In the genomic region with DNA sequence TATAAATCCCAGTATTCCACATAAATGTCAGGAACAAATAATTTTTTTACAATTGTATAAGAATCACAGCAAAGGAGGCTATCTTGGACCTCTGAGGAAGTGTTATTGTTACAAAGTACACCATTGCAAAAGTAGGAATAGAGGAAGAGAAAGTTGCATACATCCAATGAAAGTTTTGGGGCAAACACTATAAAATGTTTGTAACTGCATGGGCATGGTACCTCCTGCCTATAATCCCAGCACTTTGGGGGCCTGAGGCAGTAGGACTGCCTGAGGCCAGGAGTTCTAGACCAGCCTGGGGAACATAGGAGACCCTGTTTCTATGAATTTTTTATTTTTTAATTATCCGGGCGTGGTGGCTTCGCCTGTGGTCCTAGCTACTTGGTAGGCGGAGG, we compare ENCODE assay signal across 8 cellular contexts. TPM values are rescaled to one million over a fixed set of nuclear protein-coding genes. Genes with fewer than 3 reads are reported as not detected.
DNase-seq lines count a peak whose midpoint lies in the region; ATAC-seq and TF ChIP-seq lines count a peak whose summit lies in the region.

No MANE protein-coding gene starts in this region.

- no peaks in the 10 kb centered on the region for H3K27me3 Mint-ChIP-seq in Caco-2 (ENCODE audit: insufficient read depth, unreplicated experiment)
- no peaks in the 10 kb centered on the region for H3K27me3 Mint-ChIP-seq in dendritic cell treated with granulocyte-macrophage colony-stimulating factor and Interleukin-4, amounts not matched to agents 40 ng/mL and 50 ng/mL, for 4 days

- no peaks in the 10 kb centered on the region for H3K9me3 Mint-ChIP-seq in Caco-2 (ENCODE audit: unreplicated experiment)
- H3K9me3 Mint-ChIP-seq in dendritic cell treated with granulocyte-macrophage colony-stimulating factor and Interleukin-4, amounts not matched to agents 40 ng/mL and 50 ng/mL, for 4 days = no peaks in the 10 kb centered on the region

- H3K36me3 ChIP-seq in Caco-2 (ENCODE audit: control insufficient read depth, insufficient read depth, low read length) (no peaks in the 10 kb centered on the region), neutrophil (no peaks in the 10 kb centered on the region)

- H3K4me3 Mint-ChIP-seq in Caco-2 (ENCODE audit: unreplicated experiment) = peak overlapping the region; percentile 91
- peak overlapping the region; percentile 77 for H3K4me3 Mint-ChIP-seq in dendritic cell treated with granulocyte-macrophage colony-stimulating factor and Interleukin-4, amounts not matched to agents 40 ng/mL and 50 ng/mL, for 4 days

- peak overlapping the region; percentile 86 for H3K27ac Mint-ChIP-seq in Caco-2 (ENCODE audit: unreplicated experiment)
- H3K27ac Mint-ChIP-seq in dendritic cell treated with granulocyte-macrophage colony-stimulating factor and Interleukin-4, amounts not matched to agents 40 ng/mL and 50 ng/mL, for 4 days = peak overlapping the region; percentile 92

- H3K27ac ChIP-seq in neutrophil = peak overlapping the region; percentile 99

- CTCF ChIA-PET in Caco-2 (lab: Charles Lee) = no interaction called here

- H3K36me3 Mint-ChIP-seq in Caco-2 (ENCODE audit: insufficient read depth, unreplicated experiment) = peaks cover 31% of the 10 kb centered on the region
- peaks cover 25% of the 10 kb centered on the region for H3K36me3 Mint-ChIP-seq in dendritic cell treated with granulocyte-macrophage colony-stimulating factor and Interleukin-4, amounts not matched to agents 40 ng/mL and 50 ng/mL, for 4 days (ENCODE audit: low read depth)

- no peaks in the 10 kb centered on the region for H3K27me3 ChIP-seq in Caco-2 (replicated peaks; ENCODE audit: control insufficient read depth, insufficient read depth, low read length)
- H3K27me3 ChIP-seq in neutrophil = no peaks in the 10 kb centered on the region

- TF ChIP-seq CTCF in Caco-2 (IDR thresholded peaks at IDR 0.05; ENCODE audit: insufficient read depth in 1 of 2, low read depth in 1 of 2, low read length in 1 of 2, severe bottlenecking in 1 of 2, unreplicated experiment in 1 of 2) (no peak), neutrophil (IDR thresholded peaks at IDR 0.05) (no peak)

- intact Hi-C loops in Caco-2 (cut with micrococcal nuclease; ENCODE audit: unreplicated experiment) = loop anchor here (1.0 to 2.0 kb wide), 2 partner anchors 27 to 52 kb away; partner anchors contain the start of genes DPY30 and SPAST
- intact Hi-C loops in dendritic cell treated with granulocyte-macrophage colony-stimulating factor and Interleukin-4, amounts not matched to agents 40 ng/mL and 50 ng/mL, for 4 days (cut with micrococcal nuclease) = loop anchor here (2.0 kb wide), 1 partner anchor 51 kb away; the partner anchor contains the start of gene SPAST

- peaks cover 18% of the 10 kb centered on the region for H3K4me1 Mint-ChIP-seq in Caco-2 (ENCODE audit: low read depth, unreplicated experiment)
- H3K4me1 Mint-ChIP-seq in dendritic cell treated with granulocyte-macrophage colony-stimulating factor and Interleukin-4, amounts not matched to agents 40 ng/mL and 50 ng/mL, for 4 days (ENCODE audit: low read depth) = peaks cover 28% of the 10 kb centered on the region

- H3K4me1 ChIP-seq in Caco-2 (peaks cover 24% of the 10 kb centered on the region), neutrophil (ENCODE audit: control insufficient read depth in 1 of 2, insufficient read depth in 1 of 2, low read depth in 1 of 2, low read length in 1 of 2) (peaks cover 44 to 48% of the 10 kb centered on the region in 2 experiments)

- no peaks in the 10 kb centered on the region for H3K9me3 ChIP-seq in Caco-2
- H3K9me3 ChIP-seq in neutrophil = no peaks in the 10 kb centered on the region

- POLR2A ChIA-PET in Caco-2 (lab: Charles Lee) = interaction anchor here (1.6 kb wide), 1 partner anchor 28 kb away, joined by 8 read pairs; the partner anchor contains the start of gene DPY30

- no TSS peak for BruUV-seq in Caco-2 (replicated peaks; lab: Mats Ljungman, UMichigan)

- ATAC-seq in GM19324 (IDR thresholded peaks at IDR 0.05; ENCODE audit: low FRiP score, unreplicated experiment) = no peak

- DNase-seq in Caco-2 (no peak), NOMO-1 treated with DMSO at 0.1 percent for 48 hours (lab: John Stamatoyannopoulos, UW; ENCODE audit: unreplicated experiment) (peak; percentile 70), mucosa of gallbladder (ENCODE audit: low spot score) (no peak), HCEC 1CT (no peak), COR-L47 (lab: John Stamatoyannopoulos, UW) (no peak)

- peak overlapping the region; percentile 95 for H3K4me3 ChIP-seq in Caco-2 (ENCODE audit: low read depth, low read length)
- H3K4me3 ChIP-seq in neutrophil (ENCODE audit: low read depth in 1 of 2, low read length in 1 of 2) = peak overlapping the region; percentile 82 to 86

RNA-seq across cellular contexts. Expression of gene MEMO1, which starts 0.8 kb away (rescaled TPM):
- total RNA-seq in Caco-2 (2022) (75.9 and 79.0 TPM in 2 replicates), mucosa of gallbladder (31.5 TPM)

RNA-seq across cellular contexts. Expression of gene DPY30, which starts 28.0 kb away (rescaled TPM):
- 125 and 136 TPM in 2 replicates for total RNA-seq in Caco-2 (2022)
- 65.1 TPM for total RNA-seq in mucosa of gallbladder

RNA-seq across cellular contexts. Expression of gene SPAST, which starts 51.8 kb away (rescaled TPM):
- total RNA-seq in Caco-2 (2022) (29.7 and 31.7 TPM in 2 replicates), mucosa of gallbladder (18.1 TPM)
